In the genomic region with DNA sequence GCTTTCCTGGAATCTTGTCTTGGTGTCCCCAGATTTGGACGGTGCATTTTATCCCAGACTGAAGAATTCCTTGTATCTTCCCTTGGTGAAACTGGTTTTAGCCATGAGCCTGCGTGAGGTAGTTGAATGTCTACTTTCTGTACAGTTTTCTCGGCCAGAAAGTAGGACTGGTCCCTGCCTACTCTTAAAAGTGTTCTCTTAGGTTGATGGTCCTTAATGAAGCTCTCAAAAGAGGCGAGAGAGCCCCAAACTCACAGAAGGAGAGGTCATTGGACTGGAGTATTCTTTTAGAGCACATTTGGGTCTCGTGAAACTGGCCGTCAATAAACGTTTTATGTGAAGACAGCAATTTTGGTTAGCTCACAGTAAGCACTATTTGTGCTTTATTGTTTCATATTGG, we compare ENCODE assay signal across 1 cellular context.
TF ChIP-seq lines count a peak whose summit lies in the region.

No MANE protein-coding gene starts in this region.

TF ChIP-seq in endothelial cell of umbilical vein, 7 proteins besides CTCF, POLR2A, EP300 and RAD21:
- TF ChIP-seq MYC (IDR thresholded peaks at IDR 0.05; ENCODE audit: low read depth, low read length) (no peak), GATA2 (IDR thresholded peaks at IDR 0.05; ENCODE audit: insufficient read depth, insufficient read length, low read depth, low read length) (no peak), EZH2 (IDR thresholded peaks at IDR 0.05; ENCODE audit: borderline replicate concordance, low read depth, low read length, severe bottlenecking) (no peak), JUN (IDR thresholded peaks at IDR 0.05; ENCODE audit: borderline replicate concordance, insufficient read depth, insufficient read length, low read depth) (no peak), FOS (IDR thresholded peaks at IDR 0.05; ENCODE audit: borderline replicate concordance, insufficient read depth, low read length) (no peak), POLR2AphosphoS5 (IDR thresholded peaks at IDR 0.05; ENCODE audit: insufficient read depth, low read depth, low read length) (no peak), MAX (IDR thresholded peaks at IDR 0.05; ENCODE audit: insufficient read depth, insufficient read length) (no peak)
